Comparison of ENCODE assay signal across 1 cellular context in genomic region chr16:80540516-80541305, GRCh38.
A peak's percentile ranks its signal among the peaks of the same experiment; 100 is the strongest.
TF ChIP-seq lines count a peak whose summit lies in the region.

Gene DYNLRB2 (plus strand): TSS chr16:80540993. CDS start chr16:80541077, 84 bp downstream.

TF ChIP-seq in HepG2, 621 proteins besides CTCF, POLR2A, EP300 and RAD21 (continued from another document and continues in another):
- TF ChIP-seq FOXP4 (CRISPR knock-in tag; IDR thresholded peaks at IDR 0.05) (peak; percentile 57; the same call in 1 of the 2 replicates), HDAC1 (CRISPR knock-in tag; IDR thresholded peaks at IDR 0.05) (peak; percentile 96; the same call in 1 of the 2 replicates), NR2F6 (IDR thresholded peaks at IDR 0.05) (no peak), NR2F6 (CRISPR knock-in tag; IDR thresholded peaks at IDR 0.05) (peak; percentile 55; the same call in 1 of the 2 replicates), SPEN (CRISPR knock-in tag; IDR thresholded peaks at IDR 0.05; ENCODE audit: low read depth) (peak; percentile 94; the same call in 1 of the 2 replicates), SP140L (CRISPR knock-in tag; IDR thresholded peaks at IDR 0.05; ENCODE audit: borderline replicate concordance) (no peak), E2F1 (CRISPR knock-in tag; IDR thresholded peaks at IDR 0.05) (peak; percentile 84), PRDM10 (CRISPR knock-in tag; IDR thresholded peaks at IDR 0.05; ENCODE audit: low read depth) (no peak), HNF1A (IDR thresholded peaks at IDR 0.05; ENCODE audit: low read depth) (no peak), HNF1A (CRISPR knock-in tag; IDR thresholded peaks at IDR 0.05; ENCODE audit: borderline replicate concordance) (0 out of 2 replicates have a peak, but pooled peaks have one; percentile 56), ZSCAN22 (CRISPR knock-in tag; IDR thresholded peaks at IDR 0.05) (no peak), ZNF572 (CRISPR knock-in tag; IDR thresholded peaks at IDR 0.05) (0 out of 2 replicates have a peak, but pooled peaks have one; percentile 20), AFF4 (CRISPR knock-in tag; IDR thresholded peaks at IDR 0.05) (no peak), TOPORS (CRISPR knock-in tag; IDR thresholded peaks at IDR 0.05) (peak; percentile 99), MTF2 (CRISPR knock-in tag; IDR thresholded peaks at IDR 0.05; ENCODE audit: borderline replicate concordance) (peak; percentile 97), MXI1 (IDR thresholded peaks at IDR 0.05; ENCODE audit: borderline replicate concordance, low read depth, low read length) (peak; percentile 93; the same call in 2 of the 3 replicates), ZGPAT (CRISPR knock-in tag; IDR thresholded peaks at IDR 0.05) (peak; percentile 96), ZMAT5 (CRISPR knock-in tag; IDR thresholded peaks at IDR 0.05; ENCODE audit: borderline replicate concordance, low read depth) (no peak), ZBTB7A (CRISPR knock-in tag; IDR thresholded peaks at IDR 0.05) (no peak), ZNF556 (CRISPR knock-in tag; IDR thresholded peaks at IDR 0.05; ENCODE audit: borderline replicate concordance) (peak; percentile 92), GMEB2 (CRISPR knock-in tag; IDR thresholded peaks at IDR 0.05; ENCODE audit: low read depth) (no peak), ELF1 (CRISPR knock-in tag; IDR thresholded peaks at IDR 0.05) (peak; percentile 99), ZNF24 (IDR thresholded peaks at IDR 0.05) (peak; percentile 83; the same call in 1 of the 2 replicates), FOXA3 (CRISPR knock-in tag; IDR thresholded peaks at IDR 0.05) (peak; percentile 91), CEBPZ (IDR thresholded peaks at IDR 0.05; ENCODE audit: low read length) (no peak), MEIS1 (CRISPR knock-in tag; IDR thresholded peaks at IDR 0.05; ENCODE audit: borderline replicate concordance) (no peak)
